8 cellular contexts compared by ENCODE assay signal in the genomic region with DNA sequence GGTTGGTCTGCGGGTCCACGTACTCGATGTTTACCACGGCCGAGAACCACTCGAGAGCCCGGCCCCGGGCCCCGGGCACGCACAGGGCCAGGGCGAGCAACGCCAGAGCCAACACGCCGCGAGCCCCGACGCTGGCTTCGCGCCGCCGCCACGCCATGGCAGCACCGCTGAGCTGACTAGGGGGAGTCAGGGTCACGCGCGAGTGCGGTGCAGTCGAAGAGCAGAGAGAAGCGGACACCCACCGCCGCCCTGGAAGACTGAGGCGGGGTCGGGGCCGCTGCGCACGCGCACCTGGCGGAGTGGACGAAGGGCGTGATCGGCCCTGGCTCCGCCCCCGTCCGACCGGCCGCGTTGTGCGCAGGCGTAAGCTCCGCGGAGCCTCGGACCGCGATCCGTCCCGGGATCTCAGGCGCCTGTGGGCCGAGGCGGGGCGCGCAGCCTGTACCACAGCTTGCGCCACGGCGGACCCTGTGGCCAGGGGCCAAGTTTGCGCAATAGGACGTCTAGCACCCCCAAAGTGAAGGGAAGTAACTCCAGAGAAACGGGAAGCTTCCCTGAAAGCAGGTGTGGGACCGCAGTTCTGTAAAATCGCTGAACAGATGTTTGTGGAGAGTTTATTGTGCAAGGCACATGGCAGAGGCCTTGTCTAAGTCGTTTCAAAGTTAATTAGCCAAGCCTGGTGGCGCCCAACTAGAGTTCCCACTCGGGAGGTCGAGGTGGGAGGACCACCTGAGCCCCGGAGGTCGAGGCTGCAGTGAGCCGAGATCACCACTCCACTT. TPM values are rescaled to one million over a fixed set of nuclear protein-coding genes. Genes with fewer than 3 reads are reported as not detected.
DNase-seq lines count a peak whose midpoint lies in the region; ATAC-seq, FAIRE-seq and TF ChIP-seq lines count a peak whose summit lies in the region.

RNF149 (minus strand) TSS at position 270 of the 779 bp plus-strand sequence; CDS start at position 157, 113 bp downstream.

- FAIRE-seq in kidney (lab: Jason Lieb, UNC) = no peak

- ATAC-seq in GM19035 (IDR thresholded peaks at IDR 0.05; ENCODE audit: unreplicated experiment) (peak; percentile 66), HG03342 (IDR thresholded peaks at IDR 0.05; ENCODE audit: unreplicated experiment) (peak; percentile 61)

- H3K4me3 ChIP-seq in AG10803 (ENCODE audit: low read length) (peak within 1 kb of the TSS; percentile 88), kidney (ENCODE audit: low read length in 2 of 2) (peak within 1 kb of the TSS; percentile 82 to 85)

- H3K9ac ChIP-seq in kidney (ENCODE audit: low read length in 2 of 2) = peak within 1 kb of the TSS; percentile 91 to 92

- peaks cover 9 to 12% of the 10 kb centered on the region in 2 donors for H3K4me1 ChIP-seq in kidney (ENCODE audit: control insufficient read depth in 1 of 2, insufficient read depth in 1 of 2, low read depth in 1 of 2, low read length in 2 of 2)

- H3K36me3 ChIP-seq in kidney (ENCODE audit: control insufficient read depth in 1 of 2, insufficient read depth in 2 of 2, low read length in 2 of 2) = no peaks in the 10 kb centered on the region

- peak within 1 kb of the TSS; percentile 88 to 95 for H3K27ac ChIP-seq in kidney (ENCODE audit: low read depth in 2 of 2, low read length in 2 of 2)

- no peaks in the 10 kb centered on the region for H3K9me3 ChIP-seq in kidney (ENCODE audit: control insufficient read depth in 1 of 2, low read length in 2 of 2)

- intact Hi-C loops in kidney (cut with DNase I) = no loop called here

- no peak for TF ChIP-seq CTCF in AG10803 (conservative IDR thresholded peaks at IDR 0.05; ENCODE audit: low read length)
- no peak for TF ChIP-seq CTCF in kidney (IDR thresholded peaks at IDR 0.05; ENCODE audit: borderline replicate concordance, extremely low read depth, insufficient read depth)

- DNase-seq in AG10803 (ENCODE audit: low read depth) (peak; percentile 88), NCI-H446 (lab: John Stamatoyannopoulos, UW) (peak; percentile 78 to 94), kidney (peak; percentile 98)
- peak; percentile 83 for DNase-seq in activated CD4-positive, CD25-positive, alpha-beta regulatory T cell treated with anti-CD3 and anti-CD28 coated beads, Interleukin-2, amount 50 U/mL, for 16 hours (ENCODE audit: low read depth, low spot score)
- peak; percentile 89 for DNase-seq in central memory CD4-positive, alpha-beta T cell
- DNase-seq in stimulated activated CD4-positive, alpha-beta T cell treated with anti-CD3 and anti-CD28 coated beads, Interleukin-15, amount 100 ng/mL, for 24 hours = peak; percentile 92

RNA-seq across cellular contexts. Expression of gene RNF149, which starts in this region (rescaled TPM):
- total RNA-seq in kidney = 75.8 TPM
- 30.1 TPM for polyA plus RNA-seq in kidney (ENCODE audit: insufficient read depth, low read depth, low replicate concordance)

Comparison
In these comparisons a context has a peak if more than half of its experiments do, and no peak if none do; other contexts are left out.
1. Peak in every context shown above with its lines: DNase-seq, ATAC-seq, H3K4me3 ChIP-seq and H3K27ac ChIP-seq.